Comparison of ENCODE assay signal across 1 cellular context in genomic region chr6:122471107-122472021, GRCh38.
TF ChIP-seq lines count a peak whose summit lies in the region.

Gene SERINC1, minus strand, starts transcription at chr6:122471807. Its CDS starts 70 bp downstream, at chr6:122471737.

TF ChIP-seq in K562, 482 proteins besides CTCF, POLR2A, EP300 and RAD21 (continued from another document):
- peak; percentile 71 to 72; a peak in 3 of 4 replicates for TF ChIP-seq FOXK2 (conservative IDR thresholded peaks at IDR 0.05 in 1 of 2, IDR thresholded peaks at IDR 0.05 in 1 of 2; ENCODE audit: low read depth in 2 of 2)
- TF ChIP-seq TAF7 (tag; IDR thresholded peaks at IDR 0.05) = peak; percentile 68
- 0 out of 2 replicates have a peak, but pooled peaks have one; percentile 24 for TF ChIP-seq FOSL1 (tag; conservative IDR thresholded peaks at IDR 0.05)
- peak; percentile 91 for TF ChIP-seq RBBP5 (IDR thresholded peaks at IDR 0.05; ENCODE audit: borderline replicate concordance, insufficient read depth, low read length, poor library complexity, severe bottlenecking)
- TF ChIP-seq, protein P1, sequence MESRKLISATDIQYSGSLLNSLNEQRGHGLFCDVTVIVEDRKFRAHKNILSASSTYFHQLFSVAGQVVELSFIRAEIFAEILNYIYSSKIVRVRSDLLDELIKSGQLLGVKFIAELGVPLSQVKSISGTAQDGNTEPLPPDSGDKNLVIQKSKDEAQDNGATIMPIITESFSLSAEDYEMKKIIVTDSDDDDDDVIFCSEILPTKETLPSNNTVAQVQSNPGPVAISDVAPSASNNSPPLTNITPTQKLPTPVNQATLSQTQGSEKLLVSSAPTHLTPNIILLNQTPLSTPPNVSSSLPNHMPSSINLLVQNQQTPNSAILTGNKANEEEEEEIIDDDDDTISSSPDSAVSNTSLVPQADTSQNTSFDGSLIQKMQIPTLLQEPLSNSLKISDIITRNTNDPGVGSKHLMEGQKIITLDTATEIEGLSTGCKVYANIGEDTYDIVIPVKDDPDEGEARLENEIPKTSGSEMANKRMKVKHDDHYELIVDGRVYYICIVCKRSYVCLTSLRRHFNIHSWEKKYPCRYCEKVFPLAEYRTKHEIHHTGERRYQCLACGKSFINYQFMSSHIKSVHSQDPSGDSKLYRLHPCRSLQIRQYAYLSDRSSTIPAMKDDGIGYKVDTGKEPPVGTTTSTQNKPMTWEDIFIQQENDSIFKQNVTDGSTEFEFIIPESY (CRISPR knock-in tag; IDR thresholded peaks at IDR 0.05) = peak; percentile 13; the same call in 1 of the 2 replicates
- TF ChIP-seq KDM5B (IDR thresholded peaks at IDR 0.05; ENCODE audit: insufficient replicate concordance, low read depth, low read length) = peak; percentile 80
- peak; percentile 89 for TF ChIP-seq CREB1 (IDR thresholded peaks at IDR 0.05)
- TF ChIP-seq CREB1 (CRISPR knock-in tag; IDR thresholded peaks at IDR 0.05) = peak; percentile 84
- TF ChIP-seq FOXP1 (CRISPR knock-in tag; IDR thresholded peaks at IDR 0.05) = peak; percentile 33; the same call in 1 of the 2 replicates
- 0 out of 2 replicates have a peak, but pooled peaks have one; percentile 5 for TF ChIP-seq CEBPG (CRISPR knock-in tag; IDR thresholded peaks at IDR 0.05)
- no peak for TF ChIP-seq CEBPG (tag; conservative IDR thresholded peaks at IDR 0.05 in 1 of 2, IDR thresholded peaks at IDR 0.05 in 1 of 2)
- TF ChIP-seq GTF2E2 (tag; IDR thresholded peaks at IDR 0.05) = peak; percentile 89
- peak; percentile 91 for TF ChIP-seq ZBTB40 (IDR thresholded peaks at IDR 0.05)
- TF ChIP-seq ZBTB40 (CRISPR knock-in tag; IDR thresholded peaks at IDR 0.05) = no peak
- TF ChIP-seq PHF8 (IDR thresholded peaks at IDR 0.05; ENCODE audit: borderline replicate concordance, low read length) = peak; percentile 94
- peak; percentile 91 for TF ChIP-seq SUPT5H (IDR thresholded peaks at IDR 0.05)
- TF ChIP-seq MAFK (IDR thresholded peaks at IDR 0.05; ENCODE audit: low read length) = 0 out of 2 replicates have a peak, but pooled peaks have one; percentile 14
- no peak for TF ChIP-seq RCOR1 (IDR thresholded peaks at IDR 0.05; ENCODE audit: borderline replicate concordance in 1 of 2, low read depth in 2 of 2, low read length in 2 of 2)
- TF ChIP-seq HDAC2 (IDR thresholded peaks at IDR 0.05) = peak; percentile 59; the same call in 1 of the 2 replicates
- TF ChIP-seq NR4A1 (CRISPR knock-in tag; IDR thresholded peaks at IDR 0.05) = no peak
- 0 out of 2 replicates have a peak, but pooled peaks have one; percentile 36 for TF ChIP-seq NR4A1 (tag; IDR thresholded peaks at IDR 0.05)
- peak; percentile 80 for TF ChIP-seq PML (IDR thresholded peaks at IDR 0.05; ENCODE audit: low read length)
- TF ChIP-seq NR0B1 (IDR thresholded peaks at IDR 0.05; ENCODE audit: partially characterized antibody) = no peak
- TF ChIP-seq NFRKB (IDR thresholded peaks at IDR 0.05; ENCODE audit: low read depth) = peak; percentile 94
- no peak for TF ChIP-seq ILF3 (IDR thresholded peaks at IDR 0.05; ENCODE audit: borderline replicate concordance)
- no peak for TF ChIP-seq CC2D1A (IDR thresholded peaks at IDR 0.05)
- no peak for TF ChIP-seq RBM22 (IDR thresholded peaks at IDR 0.05; ENCODE audit: low read depth, low read length, poor library complexity, severe bottlenecking)
- TF ChIP-seq, protein P2, sequence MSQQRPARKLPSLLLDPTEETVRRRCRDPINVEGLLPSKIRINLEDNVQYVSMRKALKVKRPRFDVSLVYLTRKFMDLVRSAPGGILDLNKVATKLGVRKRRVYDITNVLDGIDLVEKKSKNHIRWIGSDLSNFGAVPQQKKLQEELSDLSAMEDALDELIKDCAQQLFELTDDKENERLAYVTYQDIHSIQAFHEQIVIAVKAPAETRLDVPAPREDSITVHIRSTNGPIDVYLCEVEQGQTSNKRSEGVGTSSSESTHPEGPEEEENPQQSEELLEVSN (IDR thresholded peaks at IDR 0.05; ENCODE audit: borderline replicate concordance in 1 of 2, extremely low read depth in 1 of 2, insufficient read depth in 1 of 2, insufficient read length in 1 of 2, low read depth in 1 of 2, low read length in 1 of 2, poor library complexity in 1 of 2, severe bottlenecking in 1 of 2) = peak; percentile 13 to 41
